ENCODE assay signal across 1 cellular context in the genomic region with DNA sequence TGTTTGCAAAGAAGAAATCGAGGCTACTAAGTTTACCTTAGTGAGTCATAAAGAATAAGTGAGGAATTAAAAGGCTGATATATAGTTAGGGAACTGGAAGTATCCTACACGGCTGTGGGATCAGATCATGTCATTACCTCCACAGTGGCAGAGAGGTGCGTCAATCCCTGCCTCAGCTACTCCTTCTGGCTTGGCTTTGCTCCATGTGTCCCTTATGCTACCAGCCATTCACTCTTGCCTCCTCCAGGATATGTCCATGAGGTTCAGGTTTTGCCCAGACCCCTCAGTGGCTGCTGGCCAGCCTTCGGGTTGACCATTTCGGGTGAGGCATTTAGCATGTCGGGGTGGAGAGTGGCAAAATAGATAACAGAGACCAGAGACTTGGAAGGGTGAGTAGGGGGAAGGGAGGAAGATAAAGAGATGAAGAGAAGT.
A peak's percentile ranks its signal among the peaks of the same experiment; 100 is the strongest.
TF ChIP-seq lines count a peak whose summit lies in the region.

No MANE protein-coding gene starts in this region.

TF ChIP-seq in K562, 482 proteins besides CTCF, POLR2A, EP300 and RAD21 (continued from another document):
- TF ChIP-seq, protein P1, sequence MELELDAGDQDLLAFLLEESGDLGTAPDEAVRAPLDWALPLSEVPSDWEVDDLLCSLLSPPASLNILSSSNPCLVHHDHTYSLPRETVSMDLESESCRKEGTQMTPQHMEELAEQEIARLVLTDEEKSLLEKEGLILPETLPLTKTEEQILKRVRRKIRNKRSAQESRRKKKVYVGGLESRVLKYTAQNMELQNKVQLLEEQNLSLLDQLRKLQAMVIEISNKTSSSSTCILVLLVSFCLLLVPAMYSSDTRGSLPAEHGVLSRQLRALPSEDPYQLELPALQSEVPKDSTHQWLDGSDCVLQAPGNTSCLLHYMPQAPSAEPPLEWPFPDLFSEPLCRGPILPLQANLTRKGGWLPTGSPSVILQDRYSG (tag; conservative IDR thresholded peaks at IDR 0.05; ENCODE audit: low read depth): 0 out of 2 replicates have a peak, but pooled peaks have one; percentile 33
- TF ChIP-seq, protein P2, sequence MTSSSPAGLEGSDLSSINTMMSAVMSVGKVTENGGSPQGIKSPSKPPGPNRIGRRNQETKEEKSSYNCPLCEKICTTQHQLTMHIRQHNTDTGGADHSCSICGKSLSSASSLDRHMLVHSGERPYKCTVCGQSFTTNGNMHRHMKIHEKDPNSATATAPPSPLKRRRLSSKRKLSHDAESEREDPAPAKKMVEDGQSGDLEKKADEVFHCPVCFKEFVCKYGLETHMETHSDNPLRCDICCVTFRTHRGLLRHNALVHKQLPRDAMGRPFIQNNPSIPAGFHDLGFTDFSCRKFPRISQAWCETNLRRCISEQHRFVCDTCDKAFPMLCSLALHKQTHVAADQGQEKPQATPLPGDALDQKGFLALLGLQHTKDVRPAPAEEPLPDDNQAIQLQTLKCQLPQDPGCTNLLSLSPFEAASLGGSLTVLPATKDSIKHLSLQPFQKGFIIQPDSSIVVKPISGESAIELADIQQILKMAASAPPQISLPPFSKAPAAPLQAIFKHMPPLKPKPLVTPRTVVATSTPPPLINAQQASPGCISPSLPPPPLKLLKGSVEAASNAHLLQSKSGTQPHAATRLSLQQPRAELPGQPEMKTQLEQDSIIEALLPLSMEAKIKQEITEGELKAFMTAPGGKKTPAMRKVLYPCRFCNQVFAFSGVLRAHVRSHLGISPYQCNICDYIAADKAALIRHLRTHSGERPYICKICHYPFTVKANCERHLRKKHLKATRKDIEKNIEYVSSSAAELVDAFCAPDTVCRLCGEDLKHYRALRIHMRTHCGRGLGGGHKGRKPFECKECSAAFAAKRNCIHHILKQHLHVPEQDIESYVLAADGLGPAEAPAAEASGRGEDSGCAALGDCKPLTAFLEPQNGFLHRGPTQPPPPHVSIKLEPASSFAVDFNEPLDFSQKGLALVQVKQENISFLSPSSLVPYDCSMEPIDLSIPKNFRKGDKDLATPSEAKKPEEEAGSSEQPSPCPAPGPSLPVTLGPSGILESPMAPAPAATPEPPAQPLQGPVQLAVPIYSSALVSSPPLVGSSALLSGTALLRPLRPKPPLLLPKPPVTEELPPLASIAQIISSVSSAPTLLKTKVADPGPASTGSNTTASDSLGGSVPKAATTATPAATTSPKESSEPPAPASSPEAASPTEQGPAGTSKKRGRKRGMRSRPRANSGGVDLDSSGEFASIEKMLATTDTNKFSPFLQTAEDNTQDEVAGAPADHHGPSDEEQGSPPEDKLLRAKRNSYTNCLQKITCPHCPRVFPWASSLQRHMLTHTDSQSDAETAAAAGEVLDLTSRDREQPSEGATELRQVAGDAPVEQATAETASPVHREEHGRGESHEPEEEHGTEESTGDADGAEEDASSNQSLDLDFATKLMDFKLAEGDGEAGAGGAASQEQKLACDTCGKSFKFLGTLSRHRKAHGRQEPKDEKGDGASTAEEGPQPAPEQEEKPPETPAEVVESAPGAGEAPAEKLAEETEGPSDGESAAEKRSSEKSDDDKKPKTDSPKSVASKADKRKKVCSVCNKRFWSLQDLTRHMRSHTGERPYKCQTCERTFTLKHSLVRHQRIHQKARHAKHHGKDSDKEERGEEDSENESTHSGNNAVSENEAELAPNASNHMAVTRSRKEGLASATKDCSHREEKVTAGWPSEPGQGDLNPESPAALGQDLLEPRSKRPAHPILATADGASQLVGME (CRISPR knock-in tag; IDR thresholded peaks at IDR 0.05): 0 out of 2 replicates have a peak, but pooled peaks have one; percentile 31
- TF ChIP-seq, protein P3, sequence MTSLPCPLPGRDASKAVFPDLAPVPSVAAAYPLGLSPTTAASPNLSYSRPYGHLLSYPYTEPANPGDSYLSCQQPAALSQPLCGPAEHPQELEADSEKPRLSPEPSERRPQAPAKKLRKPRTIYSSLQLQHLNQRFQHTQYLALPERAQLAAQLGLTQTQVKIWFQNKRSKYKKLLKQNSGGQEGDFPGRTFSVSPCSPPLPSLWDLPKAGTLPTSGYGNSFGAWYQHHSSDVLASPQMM (CRISPR knock-in tag; IDR thresholded peaks at IDR 0.05): no peak
- TF ChIP-seq, protein P4, sequence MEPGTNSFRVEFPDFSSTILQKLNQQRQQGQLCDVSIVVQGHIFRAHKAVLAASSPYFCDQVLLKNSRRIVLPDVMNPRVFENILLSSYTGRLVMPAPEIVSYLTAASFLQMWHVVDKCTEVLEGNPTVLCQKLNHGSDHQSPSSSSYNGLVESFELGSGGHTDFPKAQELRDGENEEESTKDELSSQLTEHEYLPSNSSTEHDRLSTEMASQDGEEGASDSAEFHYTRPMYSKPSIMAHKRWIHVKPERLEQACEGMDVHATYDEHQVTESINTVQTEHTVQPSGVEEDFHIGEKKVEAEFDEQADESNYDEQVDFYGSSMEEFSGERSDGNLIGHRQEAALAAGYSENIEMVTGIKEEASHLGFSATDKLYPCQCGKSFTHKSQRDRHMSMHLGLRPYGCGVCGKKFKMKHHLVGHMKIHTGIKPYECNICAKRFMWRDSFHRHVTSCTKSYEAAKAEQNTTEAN (CRISPR knock-in tag; IDR thresholded peaks at IDR 0.05): no peak
- TF ChIP-seq, protein P5, sequence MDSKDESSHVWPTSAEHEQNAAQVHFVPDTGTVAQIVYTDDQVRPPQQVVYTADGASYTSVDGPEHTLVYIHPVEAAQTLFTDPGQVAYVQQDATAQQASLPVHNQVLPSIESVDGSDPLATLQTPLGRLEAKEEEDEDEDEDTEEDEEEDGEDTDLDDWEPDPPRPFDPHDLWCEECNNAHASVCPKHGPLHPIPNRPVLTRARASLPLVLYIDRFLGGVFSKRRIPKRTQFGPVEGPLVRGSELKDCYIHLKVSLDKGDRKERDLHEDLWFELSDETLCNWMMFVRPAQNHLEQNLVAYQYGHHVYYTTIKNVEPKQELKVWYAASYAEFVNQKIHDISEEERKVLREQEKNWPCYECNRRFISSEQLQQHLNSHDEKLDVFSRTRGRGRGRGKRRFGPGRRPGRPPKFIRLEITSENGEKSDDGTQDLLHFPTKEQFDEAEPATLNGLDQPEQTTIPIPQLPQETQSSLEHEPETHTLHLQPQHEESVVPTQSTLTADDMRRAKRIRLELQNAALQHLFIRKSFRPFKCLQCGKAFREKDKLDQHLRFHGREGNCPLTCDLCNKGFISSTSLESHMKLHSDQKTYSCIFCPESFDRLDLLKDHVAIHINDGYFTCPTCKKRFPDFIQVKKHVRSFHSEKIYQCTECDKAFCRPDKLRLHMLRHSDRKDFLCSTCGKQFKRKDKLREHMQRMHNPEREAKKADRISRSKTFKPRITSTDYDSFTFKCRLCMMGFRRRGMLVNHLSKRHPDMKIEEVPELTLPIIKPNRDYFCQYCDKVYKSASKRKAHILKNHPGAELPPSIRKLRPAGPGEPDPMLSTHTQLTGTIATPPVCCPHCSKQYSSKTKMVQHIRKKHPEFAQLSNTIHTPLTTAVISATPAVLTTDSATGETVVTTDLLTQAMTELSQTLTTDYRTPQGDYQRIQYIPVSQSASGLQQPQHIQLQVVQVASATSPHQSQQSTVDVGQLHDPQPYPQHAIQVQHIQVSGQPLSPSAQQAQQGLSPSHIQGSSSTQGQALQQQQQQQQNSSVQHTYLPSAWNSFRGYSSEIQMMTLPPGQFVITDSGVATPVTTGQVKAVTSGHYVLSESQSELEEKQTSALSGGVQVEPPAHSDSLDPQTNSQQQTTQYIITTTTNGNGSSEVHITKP (IDR thresholded peaks at IDR 0.05; ENCODE audit: partially characterized antibody): no peak
- TF ChIP-seq, protein P6, sequence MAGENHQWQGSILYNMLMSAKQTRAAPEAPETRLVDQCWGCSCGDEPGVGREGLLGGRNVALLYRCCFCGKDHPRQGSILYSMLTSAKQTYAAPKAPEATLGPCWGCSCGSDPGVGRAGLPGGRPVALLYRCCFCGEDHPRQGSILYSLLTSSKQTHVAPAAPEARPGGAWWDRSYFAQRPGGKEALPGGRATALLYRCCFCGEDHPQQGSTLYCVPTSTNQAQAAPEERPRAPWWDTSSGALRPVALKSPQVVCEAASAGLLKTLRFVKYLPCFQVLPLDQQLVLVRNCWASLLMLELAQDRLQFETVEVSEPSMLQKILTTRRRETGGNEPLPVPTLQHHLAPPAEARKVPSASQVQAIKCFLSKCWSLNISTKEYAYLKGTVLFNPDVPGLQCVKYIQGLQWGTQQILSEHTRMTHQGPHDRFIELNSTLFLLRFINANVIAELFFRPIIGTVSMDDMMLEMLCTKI (IDR thresholded peaks at IDR 0.05; ENCODE audit: partially characterized antibody): no peak
- no peak for TF ChIP-seq BRD4 (IDR thresholded peaks at IDR 0.05)
- TF ChIP-seq PYGO2 (tag; IDR thresholded peaks at IDR 0.05): no peak
- TF ChIP-seq ZFP36 (IDR thresholded peaks at IDR 0.05; ENCODE audit: low read depth, low read length, partially characterized antibody): no peak
- peak; percentile 13; the same call in 1 of the 2 replicates for TF ChIP-seq TEAD4 (IDR thresholded peaks at IDR 0.05; ENCODE audit: low read length)
- no peak for TF ChIP-seq TEAD4 (CRISPR knock-in tag; IDR thresholded peaks at IDR 0.05; ENCODE audit: borderline replicate concordance)
- no peak for TF ChIP-seq NR2C1 (IDR thresholded peaks at IDR 0.05)
- TF ChIP-seq NR2C1 (tag; IDR thresholded peaks at IDR 0.05): peak; percentile 46; the same call in 1 of the 2 replicates
- TF ChIP-seq, protein P7, sequence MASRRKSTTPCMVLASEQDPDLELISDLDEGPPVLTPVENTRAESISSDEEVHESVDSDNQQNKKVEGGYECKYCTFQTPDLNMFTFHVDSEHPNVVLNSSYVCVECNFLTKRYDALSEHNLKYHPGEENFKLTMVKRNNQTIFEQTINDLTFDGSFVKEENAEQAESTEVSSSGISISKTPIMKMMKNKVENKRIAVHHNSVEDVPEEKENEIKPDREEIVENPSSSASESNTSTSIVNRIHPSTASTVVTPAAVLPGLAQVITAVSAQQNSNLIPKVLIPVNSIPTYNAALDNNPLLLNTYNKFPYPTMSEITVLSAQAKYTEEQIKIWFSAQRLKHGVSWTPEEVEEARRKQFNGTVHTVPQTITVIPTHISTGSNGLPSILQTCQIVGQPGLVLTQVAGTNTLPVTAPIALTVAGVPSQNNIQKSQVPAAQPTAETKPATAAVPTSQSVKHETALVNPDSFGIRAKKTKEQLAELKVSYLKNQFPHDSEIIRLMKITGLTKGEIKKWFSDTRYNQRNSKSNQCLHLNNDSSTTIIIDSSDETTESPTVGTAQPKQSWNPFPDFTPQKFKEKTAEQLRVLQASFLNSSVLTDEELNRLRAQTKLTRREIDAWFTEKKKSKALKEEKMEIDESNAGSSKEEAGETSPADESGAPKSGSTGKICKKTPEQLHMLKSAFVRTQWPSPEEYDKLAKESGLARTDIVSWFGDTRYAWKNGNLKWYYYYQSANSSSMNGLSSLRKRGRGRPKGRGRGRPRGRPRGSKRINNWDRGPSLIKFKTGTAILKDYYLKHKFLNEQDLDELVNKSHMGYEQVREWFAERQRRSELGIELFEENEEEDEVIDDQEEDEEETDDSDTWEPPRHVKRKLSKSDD (conservative IDR thresholded peaks at IDR 0.05; ENCODE audit: low read length): no peak
- TF ChIP-seq ZNF76 (CRISPR knock-in tag; IDR thresholded peaks at IDR 0.05; ENCODE audit: borderline replicate concordance): peak; percentile 92
- TF ChIP-seq, protein P8, sequence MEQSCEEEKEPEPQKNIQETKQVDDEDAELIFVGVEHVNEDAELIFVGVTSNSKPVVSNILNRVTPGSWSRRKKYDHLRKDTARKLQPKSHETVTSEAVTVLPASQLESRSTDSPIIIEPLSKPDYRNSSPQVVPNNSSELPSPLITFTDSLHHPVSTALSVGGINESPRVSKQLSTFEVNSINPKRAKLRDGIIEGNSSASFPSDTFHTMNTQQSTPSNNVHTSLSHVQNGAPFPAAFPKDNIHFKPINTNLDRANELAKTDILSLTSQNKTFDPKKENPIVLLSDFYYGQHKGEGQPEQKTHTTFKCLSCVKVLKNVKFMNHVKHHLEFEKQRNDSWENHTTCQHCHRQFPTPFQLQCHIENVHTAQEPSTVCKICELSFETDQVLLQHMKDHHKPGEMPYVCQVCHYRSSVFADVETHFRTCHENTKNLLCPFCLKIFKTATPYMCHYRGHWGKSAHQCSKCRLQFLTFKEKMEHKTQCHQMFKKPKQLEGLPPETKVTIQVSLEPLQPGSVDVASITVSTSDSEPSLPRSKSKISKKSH (CRISPR knock-in tag; IDR thresholded peaks at IDR 0.05): no peak
- TF ChIP-seq ILF3 (IDR thresholded peaks at IDR 0.05; ENCODE audit: borderline replicate concordance): no peak
- TF ChIP-seq, protein P9, sequence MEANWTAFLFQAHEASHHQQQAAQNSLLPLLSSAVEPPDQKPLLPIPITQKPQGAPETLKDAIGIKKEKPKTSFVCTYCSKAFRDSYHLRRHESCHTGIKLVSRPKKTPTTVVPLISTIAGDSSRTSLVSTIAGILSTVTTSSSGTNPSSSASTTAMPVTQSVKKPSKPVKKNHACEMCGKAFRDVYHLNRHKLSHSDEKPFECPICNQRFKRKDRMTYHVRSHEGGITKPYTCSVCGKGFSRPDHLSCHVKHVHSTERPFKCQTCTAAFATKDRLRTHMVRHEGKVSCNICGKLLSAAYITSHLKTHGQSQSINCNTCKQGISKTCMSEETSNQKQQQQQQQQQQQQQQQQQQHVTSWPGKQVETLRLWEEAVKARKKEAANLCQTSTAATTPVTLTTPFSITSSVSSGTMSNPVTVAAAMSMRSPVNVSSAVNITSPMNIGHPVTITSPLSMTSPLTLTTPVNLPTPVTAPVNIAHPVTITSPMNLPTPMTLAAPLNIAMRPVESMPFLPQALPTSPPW (CRISPR knock-in tag; IDR thresholded peaks at IDR 0.05): 0 out of 2 replicates have a peak, but pooled peaks have one; percentile 23
- TF ChIP-seq, protein P10, sequence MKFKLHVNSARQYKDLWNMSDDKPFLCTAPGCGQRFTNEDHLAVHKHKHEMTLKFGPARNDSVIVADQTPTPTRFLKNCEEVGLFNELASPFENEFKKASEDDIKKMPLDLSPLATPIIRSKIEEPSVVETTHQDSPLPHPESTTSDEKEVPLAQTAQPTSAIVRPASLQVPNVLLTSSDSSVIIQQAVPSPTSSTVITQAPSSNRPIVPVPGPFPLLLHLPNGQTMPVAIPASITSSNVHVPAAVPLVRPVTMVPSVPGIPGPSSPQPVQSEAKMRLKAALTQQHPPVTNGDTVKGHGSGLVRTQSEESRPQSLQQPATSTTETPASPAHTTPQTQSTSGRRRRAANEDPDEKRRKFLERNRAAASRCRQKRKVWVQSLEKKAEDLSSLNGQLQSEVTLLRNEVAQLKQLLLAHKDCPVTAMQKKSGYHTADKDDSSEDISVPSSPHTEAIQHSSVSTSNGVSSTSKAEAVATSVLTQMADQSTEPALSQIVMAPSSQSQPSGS (CRISPR knock-in tag; IDR thresholded peaks at IDR 0.05): no peak
- TF ChIP-seq ATF7 (IDR thresholded peaks at IDR 0.05): no peak
- TF ChIP-seq ARHGAP35 (IDR thresholded peaks at IDR 0.05; ENCODE audit: partially characterized antibody): no peak
- no peak for TF ChIP-seq NCOA1 (IDR thresholded peaks at IDR 0.05; ENCODE audit: low read depth)
- peak; percentile 36; the same call in 1 of the 2 replicates for TF ChIP-seq ZNF79 (CRISPR knock-in tag; IDR thresholded peaks at IDR 0.05; ENCODE audit: low read depth)
